24 cellular contexts compared by ENCODE assay signal in genomic region chr10:77223532-77224460, GRCh38.
DNase-seq lines count a peak whose midpoint lies in the region; TF ChIP-seq lines count a peak whose summit lies in the region.
"Had no signal": no experiment of that assay in that cellular context is flagged by ENCODE, and none has a peak within 500 bp of the region (broad histone marks: within the 10 kb centered on the region; RNA-seq: fewer than 3 reads in every experiment).

No MANE protein-coding gene starts in this region.

- H3K4me1 ChIP-seq in adipocyte (ENCODE audit: control insufficient read depth, insufficient read depth, low read length), result no peaks in the 10 kb centered on the region
- peaks cover 31% of the 10 kb centered on the region for H3K4me1 ChIP-seq in stomach smooth muscle (ENCODE audit: control insufficient read depth, insufficient read depth, low read length)
- H3K4me1 ChIP-seq: heart left ventricle, prostate gland, tibial nerve had no signal

- TF ChIP-seq CTCF in dorsolateral prefrontal cortex (IDR thresholded peaks at IDR 0.05 in 54 of 56, conservative IDR thresholded peaks at IDR 0.05 in 2 of 56; ENCODE audit: low read depth in 1 of 56, partially characterized antibody in 56 of 56), result no peak

- no peak overlapping the region for H3K4me3 ChIP-seq in adipocyte (ENCODE audit: low read length)
- H3K4me3 ChIP-seq in stomach smooth muscle (ENCODE audit: low read length in 2 of 2), result no peak overlapping the region
- no peak overlapping the region for H3K4me3 ChIP-seq in dorsolateral prefrontal cortex
- H3K4me3 ChIP-seq: BLaER1 treated with 17β-estradiol and CSF1 and Interleukin-3, amounts not matched to agents 10 nM and 100 nM; cardiac muscle cell; heart left ventricle; prostate gland; tibial nerve had no signal

- DNase-seq in DMS53 (lab: John Stamatoyannopoulos, UW) (peak; percentile 20), DMS53 treated with DMSO at 0.1 percent for 48 hours (lab: John Stamatoyannopoulos, UW; ENCODE audit: unreplicated experiment) (no peak), NCI-H1694 treated with DMSO at 0.1 percent for 48 hours (lab: John Stamatoyannopoulos, UW) (peak; percentile 63), adipocyte (ENCODE audit: low read depth) (peak; percentile 6), hepatic stellate cell (ENCODE audit: low spot score) (no peak), NCI-H187 treated with DMSO at 0.1 percent for 48 hours (lab: John Stamatoyannopoulos, UW) (no peak), dorsolateral prefrontal cortex (no peak)
- DNase-seq: activated CD8-positive, alpha-beta T cell treated with anti-CD3 and anti-CD28 coated beads, Interleukin-2, amount 10 ng/mL, durations not matched to agents 7 days and 5 days; activated naive CD8-positive, alpha-beta T cell treated with anti-CD3 and anti-CD28 coated beads, Interleukin-2, amount 10 ng/mL, durations not matched to agents 7 days and 5 days; HCEC 1CT; heart left ventricle; mammary epithelial cell; NCI-H2029; NCI-H748 treated with DMSO at 0.1 percent for 48 hours; nephron progenitor cell; stimulated activated CD4-positive, alpha-beta T cell treated with anti-CD3 and anti-CD28 coated beads, Interleukin-12 subunit alpha, Interleukin-12 subunit beta, amount 100 ng/mL, for 4 hours; T-helper 1 cell had no signal

- H3K9me3 ChIP-seq in adipocyte (ENCODE audit: control insufficient read depth, low read length) (no peaks in the 10 kb centered on the region), stomach smooth muscle (ENCODE audit: control insufficient read depth in 2 of 2, low read length in 2 of 2) (no peaks in the 10 kb centered on the region)
- H3K9me3 ChIP-seq: BLaER1 treated with 17β-estradiol and CSF1 and Interleukin-3, amounts not matched to agents 10 nM and 100 nM; heart left ventricle; prostate gland; tibial nerve had no signal

- H3K36me3 ChIP-seq in adipocyte (ENCODE audit: control insufficient read depth, insufficient read depth, low read length, severe bottlenecking) (no peaks in the 10 kb centered on the region), stomach smooth muscle (ENCODE audit: control insufficient read depth in 2 of 2, insufficient read depth in 2 of 2, low read length in 2 of 2) (no peaks in the 10 kb centered on the region)
- H3K36me3 ChIP-seq: BLaER1 treated with 17β-estradiol and CSF1 and Interleukin-3, amounts not matched to agents 10 nM and 100 nM; cardiac muscle cell; heart left ventricle; prostate gland; tibial nerve had no signal

- peak overlapping the region; percentile 75 for H3K27ac ChIP-seq in stomach smooth muscle (ENCODE audit: low read length)
- H3K27ac ChIP-seq in dorsolateral prefrontal cortex, result no peak overlapping the region
- H3K27ac ChIP-seq: 22Rv1; BLaER1 treated with 17β-estradiol and CSF1 and Interleukin-3, amounts not matched to agents 10 nM and 100 nM; cardiac muscle cell; prostate gland; RWPE1; tibial nerve had no signal

- H3K27me3 ChIP-seq in adipocyte (replicated peaks; ENCODE audit: control insufficient read depth, insufficient read depth, low read length) (no peaks in the 10 kb centered on the region), stomach smooth muscle (ENCODE audit: control insufficient read depth in 1 of 2, insufficient read depth in 2 of 2, low read length in 2 of 2) (no peaks in the 10 kb centered on the region), dorsolateral prefrontal cortex (no peaks in the 10 kb centered on the region)
- H3K27me3 ChIP-seq: BLaER1 treated with 17β-estradiol and CSF1 and Interleukin-3, amounts not matched to agents 10 nM and 100 nM; cardiac muscle cell; tibial nerve had no signal

- intact Hi-C loops in dorsolateral prefrontal cortex (cut with DNase I), result no loop called here

- H3K9ac ChIP-seq in adipocyte (ENCODE audit: low read length) (no peak overlapping the region), stomach smooth muscle (ENCODE audit: low read length in 2 of 2) (no peak overlapping the region)
- H3K9ac ChIP-seq: BLaER1 treated with 17β-estradiol and CSF1 and Interleukin-3, amounts not matched to agents 10 nM and 100 nM had no signal

Comparison
In these comparisons a context has a peak if more than half of its experiments do, and no peak if none do; other contexts are left out.
1. DNase-seq: peak in DMS53 (single experiment), NCI-H1694 treated with DMSO at 0.1 percent for 48 hours (single experiment) and adipocyte (single experiment); none in DMS53 treated with DMSO at 0.1 percent for 48 hours (single experiment), hepatic stellate cell (single experiment), NCI-H187 treated with DMSO at 0.1 percent for 48 hours (single experiment) and dorsolateral prefrontal cortex (0 of 10).